ENCODE assay signal across 22 cellular contexts in the genomic region with DNA sequence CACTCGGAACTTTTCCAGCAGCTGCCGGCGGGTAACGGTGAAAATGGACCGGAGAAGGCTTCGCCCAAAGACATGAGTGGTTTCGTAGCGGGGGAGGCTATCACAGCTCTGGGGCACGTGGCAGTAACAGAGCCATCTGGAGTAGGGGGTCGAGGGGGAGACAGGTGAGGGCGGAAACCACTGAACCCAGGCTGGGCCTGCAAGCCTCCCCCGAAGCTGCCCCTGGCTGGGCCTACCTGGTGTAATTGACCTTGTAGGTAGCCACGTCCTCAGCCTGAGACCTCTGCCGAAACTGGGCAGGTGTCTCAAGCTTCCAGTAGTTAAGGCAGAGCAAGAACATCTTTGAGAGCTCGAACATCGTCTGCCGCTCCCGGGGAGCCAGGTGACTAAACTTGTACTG. TPM values are rescaled to one million over a fixed set of nuclear protein-coding genes. Genes with fewer than 3 reads are reported as not detected.
DNase-seq lines count a peak whose midpoint lies in the region; ATAC-seq and TF ChIP-seq lines count a peak whose summit lies in the region.
"Had no signal": no experiment of that assay in that cellular context is flagged by ENCODE, and none has a peak within 500 bp of the region (broad histone marks: within the 10 kb centered on the region; RNA-seq: fewer than 3 reads in every experiment).

No MANE protein-coding gene starts in this region.

- H4K8ac ChIP-seq in IMR-90 (ENCODE audit: low read depth in 2 of 2, low read length in 2 of 2), result no peak overlapping the region

- H2AK9ac ChIP-seq in IMR-90 (replicated peaks; ENCODE audit: low read depth, low read length, poor library complexity), result peak overlapping the region; percentile 86

- in situ Hi-C loops in IMR-90 (cut with MboI; ENCODE audit: low sequenced_read_pairs), result no loop called here

- no peaks in the 10 kb centered on the region for H3K27me3 Mint-ChIP-seq in activated naive CD4-positive, alpha-beta T cell treated with anti-CD3 and anti-CD28 coated beads for 36 hours (ENCODE audit: low read depth)
- no peaks in the 10 kb centered on the region for H3K27me3 Mint-ChIP-seq in activated T-helper 1 cell treated with anti-CD3 and anti-CD28 coated beads, Interleukin-12 subunit alpha, Interleukin-12 subunit beta, Interleukin-2, Interleukin-4 antibody, amounts not matched to agents 30 ng/mL and 10 ng/mL and 1 ng/mL, durations not matched to agents 14 hours and 24 hours and 36 hours (ENCODE audit: insufficient read depth)
- no peaks in the 10 kb centered on the region for H3K27me3 Mint-ChIP-seq in progenitor cell of endocrine pancreas
- H3K27me3 Mint-ChIP-seq: naive thymus-derived CD4-positive, alpha-beta T cell had no signal

- intact Hi-C loops in activated naive CD4-positive, alpha-beta T cell treated with anti-CD3 and anti-CD28 coated beads for 36 hours (cut with micrococcal nuclease), result loop anchor here (5.0 to 10.0 kb wide), 2 partner anchors 202 to 406 kb away; a partner anchor contains a TSS
- intact Hi-C loops in IMR-90 (cut with micrococcal nuclease) (no loop called here), esophagus muscularis mucosa (cut with DNase I) (loop anchor here (5.0 kb wide), 2 partner anchors 52 to 152 kb away; a partner anchor contains a TSS)
- intact Hi-C loops in activated T-helper 1 cell treated with anti-CD3 and anti-CD28 coated beads, Interleukin-12 subunit alpha, Interleukin-12 subunit beta, Interleukin-2, Interleukin-4 antibody, amounts not matched to agents 30 ng/mL and 10 ng/mL and 1 ng/mL, durations not matched to agents 14 hours and 24 hours and 36 hours (cut with micrococcal nuclease), result no loop called here

- ATAC-seq in IMR-90 (ENCODE audit: low read depth), result no peak
- ATAC-seq in HG03175 (IDR thresholded peaks at IDR 0.05; ENCODE audit: unreplicated experiment), result no peak
- no peak for ATAC-seq in HG03565 (IDR thresholded peaks at IDR 0.05; ENCODE audit: unreplicated experiment)
- ATAC-seq: left cardiac atrium; naive thymus-derived CD4-positive, alpha-beta T cell; sciatic nerve had no signal

- no peak overlapping the region for H4K5ac ChIP-seq in IMR-90 (ENCODE audit: low read depth, low read length)

- no peak overlapping the region for H3K4me3 ChIP-seq in IMR-90 (ENCODE audit: insufficient read depth, low read depth, low read length)
- no peak overlapping the region for H3K4me3 ChIP-seq in esophagus muscularis mucosa

- H3K4me3 Mint-ChIP-seq in activated naive CD4-positive, alpha-beta T cell treated with anti-CD3 and anti-CD28 coated beads for 36 hours, result peak overlapping the region; percentile 14
- peak overlapping the region; percentile 81 for H3K4me3 Mint-ChIP-seq in activated T-helper 1 cell treated with anti-CD3 and anti-CD28 coated beads, Interleukin-12 subunit alpha, Interleukin-12 subunit beta, Interleukin-2, Interleukin-4 antibody, amounts not matched to agents 30 ng/mL and 10 ng/mL and 1 ng/mL, durations not matched to agents 14 hours and 24 hours and 36 hours
- peak overlapping the region; percentile 14 for H3K4me3 Mint-ChIP-seq in progenitor cell of endocrine pancreas (ENCODE audit: low read depth)

- H3K9me3 ChIP-seq in IMR-90 (ENCODE audit: control insufficient read depth, insufficient read depth, low read length) (no peaks in the 10 kb centered on the region), esophagus muscularis mucosa (no peaks in the 10 kb centered on the region)

- peaks cover 7% of the 10 kb centered on the region for H3K4me1 ChIP-seq in IMR-90 (ENCODE audit: control insufficient read depth, insufficient read depth, low read length)
- peaks cover 23 to 52% (median 41%) of the 10 kb centered on the region in 4 donors for H3K4me1 ChIP-seq in esophagus muscularis mucosa

- BruUV-seq in IMR-90 (replicated peaks; lab: Mats Ljungman, UMichigan), result no TSS peak

- CTCF ChIA-PET in activated naive CD4-positive, alpha-beta T cell treated with anti-CD3 and anti-CD28 coated beads for 36 hours (lab: Charles Lee), result interaction anchor here (0.6 to 5.6 kb wide), 19 partner anchors 9 to 341 kb away, joined by 3 to 29 read pairs (median 4); a partner anchor contains a TSS
- CTCF ChIA-PET in IMR-90 (lab: Yijun Ruan, JAX), result interaction anchor here (1.6 kb wide), 1 partner anchor 18 kb away, joined by 4 read pairs; no protein-coding TSS in a partner anchor

- H3K14ac ChIP-seq in IMR-90 (replicated peaks; ENCODE audit: low read depth, low read length), result no peak overlapping the region

- peaks cover 38% of the 10 kb centered on the region for H3K36me3 Mint-ChIP-seq in activated naive CD4-positive, alpha-beta T cell treated with anti-CD3 and anti-CD28 coated beads for 36 hours (ENCODE audit: low read depth)
- H3K36me3 Mint-ChIP-seq in activated T-helper 1 cell treated with anti-CD3 and anti-CD28 coated beads, Interleukin-12 subunit alpha, Interleukin-12 subunit beta, Interleukin-2, Interleukin-4 antibody, amounts not matched to agents 30 ng/mL and 10 ng/mL and 1 ng/mL, durations not matched to agents 14 hours and 24 hours and 36 hours (ENCODE audit: low read depth), result peaks cover 24% of the 10 kb centered on the region
- H3K36me3 Mint-ChIP-seq in progenitor cell of endocrine pancreas (ENCODE audit: insufficient read depth), result peaks cover 3% of the 10 kb centered on the region

- no peak overlapping the region for H3K23ac ChIP-seq in IMR-90 (ENCODE audit: low read depth, low read length)

- TF ChIP-seq RAD21 in IMR-90 (IDR thresholded peaks at IDR 0.05; ENCODE audit: low read length), result no peak

- no peak overlapping the region for H3K18ac ChIP-seq in IMR-90 (ENCODE audit: low read depth, low read length)

- peaks cover 4% of the 10 kb centered on the region; the same call in 1 of the 2 replicates for H3K9me1 ChIP-seq in IMR-90 (ENCODE audit: insufficient read depth, low read length)

- H3K27me3 ChIP-seq in IMR-90 (ENCODE audit: control insufficient read depth, insufficient read depth, low read length), result no peaks in the 10 kb centered on the region
- H3K27me3 ChIP-seq in esophagus muscularis mucosa, result no peaks in the 10 kb centered on the region

- 100% methylated on average over 4 of the region's 18 CpGs; no CpG with 5 or more reads in 1 of the 2 experiments for WGBS in IMR-90 (ENCODE audit: extremely low coverage in 2 of 2, insufficient read length in 1 of 2), 2 experiments
- 91% methylated on average over 18 of the region's 18 CpGs for WGBS in esophagus muscularis mucosa

- H3K56ac ChIP-seq in IMR-90 (ENCODE audit: extremely low read depth, insufficient read depth, low read length), result no peak overlapping the region

- TF ChIP-seq POLR2A in IMR-90 (IDR thresholded peaks at IDR 0.05; ENCODE audit: low read depth, low read length), result no peak
- no peak for TF ChIP-seq POLR2A in esophagus muscularis mucosa (IDR thresholded peaks at IDR 0.05; ENCODE audit: low read depth)

- H3K4me2 ChIP-seq in IMR-90 (ENCODE audit: low read depth, low read length), result no peak overlapping the region

- H3K9ac ChIP-seq in IMR-90 (ENCODE audit: low read depth, low read length), result no peak overlapping the region

- POLR2A ChIA-PET in IMR-90 (lab: Charles Lee; ENCODE audit: unreplicated experiment), result no interaction called here

- no peak overlapping the region for H2BK15ac ChIP-seq in IMR-90 (ENCODE audit: low read depth, low read length)

- H2BK5ac ChIP-seq in IMR-90 (ENCODE audit: low read depth, low read length, poor library complexity, severe bottlenecking), result no peak overlapping the region

- no peak overlapping the region for H3K27ac ChIP-seq in IMR-90 (ENCODE audit: insufficient read depth, low read length)
- H3K27ac ChIP-seq in esophagus muscularis mucosa (replicated peaks in 1 of 4), result no peak overlapping the region

- peaks cover 30% of the 10 kb centered on the region for H3K36me3 ChIP-seq in IMR-90 (ENCODE audit: control insufficient read depth, insufficient read depth, low read length)
- H3K36me3 ChIP-seq in esophagus muscularis mucosa, result peaks cover 0 to 47% (median 30%) of the 10 kb centered on the region in 4 donors

- no peaks in the 10 kb centered on the region for H3K9me3 Mint-ChIP-seq in activated naive CD4-positive, alpha-beta T cell treated with anti-CD3 and anti-CD28 coated beads for 36 hours
- H3K9me3 Mint-ChIP-seq in activated T-helper 1 cell treated with anti-CD3 and anti-CD28 coated beads, Interleukin-12 subunit alpha, Interleukin-12 subunit beta, Interleukin-2, Interleukin-4 antibody, amounts not matched to agents 30 ng/mL and 10 ng/mL and 1 ng/mL, durations not matched to agents 14 hours and 24 hours and 36 hours, result no peaks in the 10 kb centered on the region
- H3K9me3 Mint-ChIP-seq in progenitor cell of endocrine pancreas (ENCODE audit: low read depth), result no peaks in the 10 kb centered on the region
- H3K9me3 Mint-ChIP-seq: CD14-positive monocyte; naive thymus-derived CD4-positive, alpha-beta T cell had no signal

- H4K20me1 ChIP-seq in IMR-90 (ENCODE audit: insufficient read depth, low read length), result peaks cover 3% of the 10 kb centered on the region; the same call in 1 of the 2 replicates

- H2AK5ac ChIP-seq in IMR-90 (ENCODE audit: low read depth, low read length), result no peak overlapping the region

- H2BK20ac ChIP-seq in IMR-90 (ENCODE audit: low read depth, low read length), result no peak overlapping the region

- no peak for DNase-seq in activated naive CD4-positive, alpha-beta T cell treated with anti-CD3 and anti-CD28 coated beads for 36 hours
- DNase-seq in activated naive CD4-positive, alpha-beta T cell treated with Interleukin-2 at 50 U/mL for 16 hours, result no peak
- DNase-seq in IMR-90 (no peak), progenitor cell of endocrine pancreas (ENCODE audit: low spot score, unreplicated experiment) (no peak), esophagus muscularis mucosa (ENCODE audit: extremely low spot score) (no peak)
- DNase-seq in activated T-helper 1 cell treated with anti-CD3 and anti-CD28 coated beads, Interleukin-12 subunit alpha, Interleukin-12 subunit beta, Interleukin-2, Interleukin-4 antibody, amounts not matched to agents 30 ng/mL and 10 ng/mL and 1 ng/mL, durations not matched to agents 14 hours and 24 hours and 36 hours (ENCODE audit: low spot score), result no peak
- DNase-seq: activated CD4-positive, alpha-beta T cell treated with anti-CD3 and anti-CD28 coated beads for 1 hour; amygdala; left cardiac atrium; NCI-H187; NCI-H526 treated with DMSO at 0.1 percent for 48 hours had no signal

- no peak overlapping the region for H4K91ac ChIP-seq in IMR-90 (ENCODE audit: insufficient read depth, low read depth, low read length)

- no peak overlapping the region for H3K4ac ChIP-seq in IMR-90 (ENCODE audit: low read depth, low read length)

- TF ChIP-seq EP300 in esophagus muscularis mucosa (IDR thresholded peaks at IDR 0.05), result no peak

- H2AFZ ChIP-seq in IMR-90 (replicated peaks; ENCODE audit: low read length, poor library complexity), result no peak overlapping the region

- no peak overlapping the region for H2BK120ac ChIP-seq in IMR-90 (ENCODE audit: low read depth, low read length)

- dilution Hi-C loops in IMR-90 (cut with HindIII; ENCODE audit: low sequenced_read_pairs, unreplicated experiment), result no loop called here

- peaks cover 10 to 12% of the 10 kb centered on the region in 2 experiments; a peak in 3 of 4 replicates for H3K79me1 ChIP-seq in IMR-90 (ENCODE audit: low read depth in 1 of 2, low read length in 2 of 2)

- peaks cover 28% of the 10 kb centered on the region for H3K4me1 Mint-ChIP-seq in activated naive CD4-positive, alpha-beta T cell treated with anti-CD3 and anti-CD28 coated beads for 36 hours (ENCODE audit: low read depth)
- peaks cover 36% of the 10 kb centered on the region for H3K4me1 Mint-ChIP-seq in activated T-helper 1 cell treated with anti-CD3 and anti-CD28 coated beads, Interleukin-12 subunit alpha, Interleukin-12 subunit beta, Interleukin-2, Interleukin-4 antibody, amounts not matched to agents 30 ng/mL and 10 ng/mL and 1 ng/mL, durations not matched to agents 14 hours and 24 hours and 36 hours (ENCODE audit: low read depth)
- H3K4me1 Mint-ChIP-seq in progenitor cell of endocrine pancreas (ENCODE audit: low read depth), result peaks cover 10% of the 10 kb centered on the region

- TF ChIP-seq CTCF in IMR-90 (conservative IDR thresholded peaks at IDR 0.05; ENCODE audit: low read depth, low read length), result no peak
- TF ChIP-seq CTCF in progenitor cell of endocrine pancreas (IDR thresholded peaks at IDR 0.05; ENCODE audit: unreplicated experiment), result no peak
- TF ChIP-seq CTCF in esophagus muscularis mucosa (IDR thresholded peaks at IDR 0.05), result no peak

- no peak overlapping the region for H3K27ac Mint-ChIP-seq in activated naive CD4-positive, alpha-beta T cell treated with anti-CD3 and anti-CD28 coated beads for 36 hours
- H3K27ac Mint-ChIP-seq in activated T-helper 1 cell treated with anti-CD3 and anti-CD28 coated beads, Interleukin-12 subunit alpha, Interleukin-12 subunit beta, Interleukin-2, Interleukin-4 antibody, amounts not matched to agents 30 ng/mL and 10 ng/mL and 1 ng/mL, durations not matched to agents 14 hours and 24 hours and 36 hours, result no peak overlapping the region
- H3K27ac Mint-ChIP-seq in progenitor cell of endocrine pancreas, result no peak overlapping the region

RNA-seq across cellular contexts. Expression of a gene that starts 1.9 kb away (rescaled TPM):
- 10 to 100 TPM; 57.3 to 59.0 TPM for total RNA-seq in activated naive CD4-positive, alpha-beta T cell treated with anti-CD3 and anti-CD28 coated beads for 36 hours
- total RNA-seq in IMR-90 (2012; rRNA removed) (5.3 and 6.3 TPM in 2 replicates), progenitor cell of endocrine pancreas (40.1 and 43.2 TPM in 2 replicates), esophagus muscularis mucosa (10 to 100 TPM; 13.8 to 31.1 (median 21.8) TPM)
- 28.2 and 31.4 TPM in 2 replicates for polyA plus RNA-seq in IMR-90 (2012; rRNA removed)
- polyA plus RNA-seq in IMR-90 (2012; cell fraction: cytosol; rRNA removed), result 12.9 and 17.4 TPM in 2 replicates
- polyA plus RNA-seq in IMR-90 (2012; cell fraction: nucleus; rRNA removed; ENCODE audit: low replicate concordance), result 273 and 329 TPM in 2 replicates
- 70.8 and 76.9 TPM in 2 replicates for total RNA-seq in activated T-helper 1 cell treated with anti-CD3 and anti-CD28 coated beads, Interleukin-12 subunit alpha, Interleukin-12 subunit beta, Interleukin-2, Interleukin-4 antibody, amounts not matched to agents 30 ng/mL and 10 ng/mL and 1 ng/mL, durations not matched to agents 14 hours and 24 hours and 36 hours

RNA-seq across cellular contexts. Expression of a gene that starts 3.3 kb away (rescaled TPM):
- total RNA-seq in activated naive CD4-positive, alpha-beta T cell treated with anti-CD3 and anti-CD28 coated beads for 36 hours, result not detected
- not detected in 2 replicates for total RNA-seq in IMR-90 (2012; rRNA removed)
- not detected in 2 replicates for polyA plus RNA-seq in IMR-90 (2012; rRNA removed)
- not detected in 2 replicates for polyA plus RNA-seq in IMR-90 (2012; cell fraction: cytosol; rRNA removed)
- polyA plus RNA-seq in IMR-90 (2012; cell fraction: nucleus; rRNA removed; ENCODE audit: low replicate concordance), result 0.06 and 0.09 TPM in 2 replicates
- total RNA-seq in activated T-helper 1 cell treated with anti-CD3 and anti-CD28 coated beads, Interleukin-12 subunit alpha, Interleukin-12 subunit beta, Interleukin-2, Interleukin-4 antibody, amounts not matched to agents 30 ng/mL and 10 ng/mL and 1 ng/mL, durations not matched to agents 14 hours and 24 hours and 36 hours, result 0.10 TPM in 1 of 2 replicates, not detected in the other
- total RNA-seq in progenitor cell of endocrine pancreas, result 0.16 TPM in 1 of 2 replicates, not detected in the other
- total RNA-seq in esophagus muscularis mucosa, result under 1 TPM in 2 of 4 donors, not detected in 2; 0.26 to 0.42 TPM
- total RNA-seq: cardiac septum, G401, HT-29, mesenteric fat pad, sciatic nerve, subcutaneous adipose tissue, urinary bladder had no signal
- polyA plus RNA-seq: CD14-positive monocyte had no signal

RNA-seq across cellular contexts. Expression of a gene that starts 6.8 kb away (rescaled TPM):
- 10 to 100 TPM; 44.4 to 46.3 TPM for total RNA-seq in activated naive CD4-positive, alpha-beta T cell treated with anti-CD3 and anti-CD28 coated beads for 36 hours
- total RNA-seq in IMR-90 (2012; rRNA removed) (1.1 and 1.4 TPM in 2 replicates), progenitor cell of endocrine pancreas (0.42 and 0.43 TPM in 2 replicates), esophagus muscularis mucosa (10 to 100 TPM in 3 of 4 donors, 1 to 10 TPM in 1; 9.6 to 11.7 (median 11.3) TPM)
- polyA plus RNA-seq in IMR-90 (2012; rRNA removed), result 1.9 and 2.8 TPM in 2 replicates
- 1.9 and 2.5 TPM in 2 replicates for polyA plus RNA-seq in IMR-90 (2012; cell fraction: cytosol; rRNA removed)
- 14.8 and 19.4 TPM in 2 replicates for polyA plus RNA-seq in IMR-90 (2012; cell fraction: nucleus; rRNA removed; ENCODE audit: low replicate concordance)
- total RNA-seq in activated T-helper 1 cell treated with anti-CD3 and anti-CD28 coated beads, Interleukin-12 subunit alpha, Interleukin-12 subunit beta, Interleukin-2, Interleukin-4 antibody, amounts not matched to agents 30 ng/mL and 10 ng/mL and 1 ng/mL, durations not matched to agents 14 hours and 24 hours and 36 hours, result 26.9 and 28.4 TPM in 2 replicates

RNA-seq across cellular contexts. Expression of a gene that starts 21.0 kb away (rescaled TPM):
- total RNA-seq in activated naive CD4-positive, alpha-beta T cell treated with anti-CD3 and anti-CD28 coated beads for 36 hours, result under 1 TPM; 0.36 to 0.77 TPM
- total RNA-seq in IMR-90 (2012; rRNA removed), result not detected in 2 replicates
- polyA plus RNA-seq in IMR-90 (2012; rRNA removed), result not detected in 2 replicates
- polyA plus RNA-seq in IMR-90 (2012; cell fraction: cytosol; rRNA removed), result not detected in 2 replicates
- not detected in 2 replicates for polyA plus RNA-seq in IMR-90 (2012; cell fraction: nucleus; rRNA removed; ENCODE audit: low replicate concordance)
- 0.10 TPM in 1 of 2 replicates, not detected in the other for total RNA-seq in activated T-helper 1 cell treated with anti-CD3 and anti-CD28 coated beads, Interleukin-12 subunit alpha, Interleukin-12 subunit beta, Interleukin-2, Interleukin-4 antibody, amounts not matched to agents 30 ng/mL and 10 ng/mL and 1 ng/mL, durations not matched to agents 14 hours and 24 hours and 36 hours
- 2.7 TPM in 2 replicates for total RNA-seq in progenitor cell of endocrine pancreas
- total RNA-seq in esophagus muscularis mucosa, result under 1 TPM in 2 of 4 donors, not detected in 2; 0.39 to 0.42 TPM
- total RNA-seq: mesenteric fat pad had no signal
- polyA plus RNA-seq: naive thymus-derived CD4-positive, alpha-beta T cell had no signal

RNA-seq across cellular contexts. Expression of a gene that starts 35.5 kb away (rescaled TPM):
- total RNA-seq in activated naive CD4-positive, alpha-beta T cell treated with anti-CD3 and anti-CD28 coated beads for 36 hours, result 10 to 100 TPM; 32.5 to 36.6 TPM
- total RNA-seq in IMR-90 (2012; rRNA removed) (112 and 126 TPM in 2 replicates), progenitor cell of endocrine pancreas (68.8 and 70.3 TPM in 2 replicates), esophagus muscularis mucosa (100 to 1,000 TPM; 102 to 140 (median 128) TPM)
- polyA plus RNA-seq in IMR-90 (2012; rRNA removed), result 277 and 312 TPM in 2 replicates
- polyA plus RNA-seq in IMR-90 (2012; cell fraction: cytosol; rRNA removed), result 208 and 308 TPM in 2 replicates
- polyA plus RNA-seq in IMR-90 (2012; cell fraction: nucleus; rRNA removed; ENCODE audit: low replicate concordance), result 135 and 149 TPM in 2 replicates
- total RNA-seq in activated T-helper 1 cell treated with anti-CD3 and anti-CD28 coated beads, Interleukin-12 subunit alpha, Interleukin-12 subunit beta, Interleukin-2, Interleukin-4 antibody, amounts not matched to agents 30 ng/mL and 10 ng/mL and 1 ng/mL, durations not matched to agents 14 hours and 24 hours and 36 hours, result 73.3 and 80.0 TPM in 2 replicates

Comparison
In these comparisons a context has a peak if more than half of its experiments do, and no peak if none do; other contexts are left out.
1. H3K4me3 Mint-ChIP-seq: peak in every context shown above with its lines; median percentile 81 in activated T-helper 1 cell treated with anti-CD3 and anti-CD28 coated beads, Interleukin-12 subunit alpha, Interleukin-12 subunit beta, Interleukin-2, Interleukin-4 antibody, amounts not matched to agents 30 ng/mL and 10 ng/mL and 1 ng/mL, durations not matched to agents 14 hours and 24 hours and 36 hours; 14 in activated naive CD4-positive, alpha-beta T cell treated with anti-CD3 and anti-CD28 coated beads for 36 hours; 14 in progenitor cell of endocrine pancreas.
2. intact Hi-C loops: an anchor here in activated naive CD4-positive, alpha-beta T cell treated with anti-CD3 and anti-CD28 coated beads for 36 hours (5.0 to 10.0 kb wide) and esophagus muscularis mucosa (5.0 kb wide); none called in IMR-90 and activated T-helper 1 cell treated with anti-CD3 and anti-CD28 coated beads, Interleukin-12 subunit alpha, Interleukin-12 subunit beta, Interleukin-2, Interleukin-4 antibody, amounts not matched to agents 30 ng/mL and 10 ng/mL and 1 ng/mL, durations not matched to agents 14 hours and 24 hours and 36 hours.